In genomic region chr3:171481011-171481410, GRCh38 we compare ENCODE assay signal across 1 cellular context.
TF ChIP-seq lines count a peak whose summit lies in the region.

No MANE protein-coding gene starts in this region.

TF ChIP-seq in GM12878, 131 proteins besides CTCF, POLR2A, EP300 and RAD21 (continued from another document):
- TF ChIP-seq USF1 (IDR thresholded peaks at IDR 0.05; ENCODE audit: borderline replicate concordance, extremely low read length, insufficient read depth, low read depth, low read length) (no peak), CEBPZ (IDR thresholded peaks at IDR 0.05; ENCODE audit: low read depth, low read length) (no peak), SREBF2 (IDR thresholded peaks at IDR 0.05; ENCODE audit: low read length) (no peak)
TF ChIP-seq in GM12878: peak in this region for 3.
